ENCODE assay signal across 20 cellular contexts in genomic region chr15:59703979-59704796, GRCh38.
"Had no signal": no experiment of that assay in that cellular context is flagged by ENCODE, and none has a peak within 500 bp of the region (broad histone marks: within the 10 kb centered on the region; RNA-seq: fewer than 3 reads in every experiment).

No MANE protein-coding gene starts in this region.

- H3K4me1 ChIP-seq: esophagus muscularis mucosa, thyroid gland had no signal

- H3K27me3 ChIP-seq: brain microvascular endothelial cell, foreskin keratinocyte, thyroid gland had no signal

- DNase-seq: activated B cell treated with CpG ODN at 0.5 μM for 24 hours; activated CD4-positive, alpha-beta T cell treated with anti-CD3 and anti-CD28 coated beads for 4 hours; activated CD8-positive, alpha-beta T cell treated with anti-CD3 and anti-CD28 coated beads for 36 hours; activated naive CD4-positive, alpha-beta T cell treated with Interleukin-2 at 50 U/mL for 16 hours; activated T-cell treated with anti-CD3 and anti-CD28 coated beads, Interleukin-2, amount 50 U/mL, for 1 hour; aorta; brain microvascular endothelial cell; effector memory CD4-positive, alpha-beta T cell; foreskin keratinocyte; hippocampal formation; kidney; posterior cingulate gyrus; stimulated activated CD4-positive, alpha-beta T cell treated with anti-CD3 and anti-CD28 coated beads, Interleukin-12 subunit alpha, Interleukin-12 subunit beta, amount 100 ng/mL, for 4 hours; stimulated activated CD4-positive, alpha-beta T cell treated with anti-CD3 and anti-CD28 coated beads, Interleukin-1b, Interleukin-23, amount 100 ng/mL, for 48 hours; stimulated activated CD8-positive, alpha-beta memory T cell treated with anti-CD3 and anti-CD28 coated beads, Interleukin-4, amount 100 ng/mL, for 48 hours; stimulated activated naive CD4-positive, alpha-beta T cell; thyroid gland had no signal

- H3K9me3 ChIP-seq: thyroid gland had no signal

- H3K36me3 ChIP-seq: brain microvascular endothelial cell, esophagus muscularis mucosa, thyroid gland had no signal

- ATAC-seq: activated CD8-positive, alpha-beta T cell treated with anti-CD3 and anti-CD28 coated beads for 36 hours; foreskin keratinocyte; left lobe of liver had no signal

- H3K27ac ChIP-seq: brain microvascular endothelial cell, esophagus muscularis mucosa, foreskin keratinocyte, thyroid gland had no signal

- H3K4me3 ChIP-seq: esophagus muscularis mucosa, lung, thyroid gland had no signal
